22 cellular contexts compared by ENCODE assay signal in the genomic region with DNA sequence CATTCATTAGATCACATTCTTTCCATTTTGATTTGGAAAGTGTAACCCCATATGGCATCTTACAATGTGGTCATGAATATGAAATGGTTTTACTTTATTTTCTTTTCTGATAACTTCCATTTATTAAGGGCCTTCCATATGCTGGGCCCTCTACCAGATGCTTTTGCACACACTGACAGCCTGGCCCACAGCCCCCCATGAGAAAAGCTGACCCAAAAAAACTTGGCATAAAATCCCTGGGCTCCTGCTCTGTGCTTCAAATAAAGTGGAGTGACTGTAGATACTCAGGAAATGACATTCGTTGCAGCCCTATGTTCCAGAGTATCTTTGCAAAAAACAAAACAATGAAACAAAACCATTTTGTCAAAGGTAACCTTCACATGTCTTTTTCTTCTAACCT.
"Had no signal": no experiment of that assay in that cellular context is flagged by ENCODE, and none has a peak within 500 bp of the region (broad histone marks: within the 10 kb centered on the region; RNA-seq: fewer than 3 reads in every experiment).

No MANE protein-coding gene starts in this region.

- H3K79me2 ChIP-seq: hepatocyte had no signal

- H3K36me3 ChIP-seq: heart left ventricle, lower lobe of right lung, ovary, right atrium auricular region, suprapubic skin, thoracic aorta, tibial artery, upper lobe of right lung had no signal

- H3K4me2 ChIP-seq: hepatocyte had no signal

- ATAC-seq: lower lobe of right lung; natural killer cell; sciatic nerve; stimulated activated effector memory CD8-positive, alpha-beta T cell treated with anti-CD3 and anti-CD28 coated beads, Interleukin-12 subunit alpha, Interleukin-12 subunit beta, amount 100 ng/mL, for 72 hours; upper lobe of right lung had no signal

- H3K27me3 ChIP-seq: heart left ventricle, hepatocyte, ovary, right atrium auricular region, suprapubic skin, tibial artery, upper lobe of right lung had no signal

- H3K4me1 ChIP-seq: lower lobe of right lung, suprapubic skin, tibial artery, upper lobe of right lung had no signal

- H2AFZ ChIP-seq: hepatocyte had no signal

- DNase-seq: heart left ventricle; islet precursor cell; lower lobe of right lung; mesendoderm; naive B cell; natural killer cell; ovary; stimulated activated CD4-positive, alpha-beta T cell treated with anti-CD3 and anti-CD28 coated beads, Interleukin-12 subunit alpha, Interleukin-12 subunit beta, amount 100 ng/mL, for 4 hours; stimulated activated CD4-positive, alpha-beta T cell treated with anti-CD3 and anti-CD28 coated beads, Interleukin-15, amount 100 ng/mL, for 24 hours; stimulated activated CD4-positive, alpha-beta T cell treated with anti-CD3 and anti-CD28 coated beads, Interleukin-2, amount 100 ng/mL, for 24 hours; stimulated activated CD4-positive, alpha-beta T cell treated with anti-CD3 and anti-CD28 coated beads, Interleukin-4, amount 100 ng/mL, for 24 hours; stimulated activated naive CD4-positive, alpha-beta T cell; tibial artery; trophoblast cell; upper lobe of right lung had no signal

- H3K27ac ChIP-seq: heart left ventricle, hepatocyte, lower lobe of right lung, ovary, right atrium auricular region, skin epidermis, suprapubic skin, thoracic aorta, tibial artery, upper lobe of right lung had no signal

- H3K9me3 ChIP-seq: heart left ventricle, lower lobe of right lung, ovary, right atrium auricular region, suprapubic skin, thoracic aorta, tibial artery, upper lobe of right lung had no signal

- H3K4me3 ChIP-seq: heart left ventricle, hepatocyte, lower lobe of right lung, ovary, right atrium auricular region, skin epidermis, suprapubic skin, thoracic aorta, tibial artery, upper lobe of right lung had no signal
